19 cellular contexts compared by ENCODE assay signal in genomic region chr13:35143123-35143522, GRCh38.
"Had no signal": no experiment of that assay in that cellular context is flagged by ENCODE, and none has a peak within 500 bp of the region (broad histone marks: within the 10 kb centered on the region; RNA-seq: fewer than 3 reads in every experiment).

No MANE protein-coding gene starts in this region.

- H3K27me3 ChIP-seq: colonic mucosa, pancreas, spleen, tibial nerve had no signal

- H3K27ac Mint-ChIP-seq: memory B cell; naive thymus-derived CD4-positive, alpha-beta T cell had no signal

- H3K27ac ChIP-seq: colonic mucosa, pancreas, psoas muscle, spleen, tibial nerve had no signal

- H3K9me3 Mint-ChIP-seq: memory B cell had no signal

- DNase-seq: activated CD4-positive, alpha-beta T cell treated with anti-CD3 and anti-CD28 coated beads for 48 hours; activated CD4-positive, alpha-beta T cell treated with anti-CD3 and anti-CD28 coated beads, Interleukin-2, amount 50 U/mL, for 48 hours; activated CD8-positive, alpha-beta memory T cell treated with anti-CD3 and anti-CD28 coated beads, Interleukin-2, amount 50 U/mL, for 4 hours; activated gamma-delta T cell treated with Interleukin-2 at 50 U/mL for 16 hours; activated naive CD4-positive, alpha-beta T cell treated with anti-CD3 and anti-CD28 coated beads, Interleukin-2, amount 50 U/mL, for 16 hours; activated T-cell treated with anti-CD3 and anti-CD28 coated beads, Interleukin-2, amount 50 U/mL, for 1 hour; colonic mucosa; effector CD8-positive, alpha-beta T cell; erythroblast; foreskin melanocyte; midbrain; naive thymus-derived CD4-positive, alpha-beta T cell; pancreas; psoas muscle; right cardiac atrium; spleen; stimulated activated naive CD4-positive, alpha-beta T cell treated with Interleukin-2 at 50 U/mL for 16 hours had no signal

- H3K4me1 Mint-ChIP-seq: memory B cell had no signal

- H3K4me3 Mint-ChIP-seq: memory B cell; naive thymus-derived CD4-positive, alpha-beta T cell had no signal

- ATAC-seq: naive thymus-derived CD4-positive, alpha-beta T cell; pancreas; psoas muscle; right cardiac atrium had no signal

- H3K27me3 Mint-ChIP-seq: memory B cell; naive thymus-derived CD4-positive, alpha-beta T cell had no signal

- H3K4me3 ChIP-seq: colonic mucosa, pancreas, psoas muscle, spleen, tibial nerve had no signal

- H3K4me1 ChIP-seq: colonic mucosa, pancreas, psoas muscle had no signal

- H3K36me3 ChIP-seq: colonic mucosa, pancreas, spleen had no signal

- H3K9me3 ChIP-seq: colonic mucosa, pancreas, psoas muscle, spleen, tibial nerve had no signal

- H3K36me3 Mint-ChIP-seq: memory B cell had no signal
